20 cellular contexts compared by ENCODE assay signal in the genomic region with DNA sequence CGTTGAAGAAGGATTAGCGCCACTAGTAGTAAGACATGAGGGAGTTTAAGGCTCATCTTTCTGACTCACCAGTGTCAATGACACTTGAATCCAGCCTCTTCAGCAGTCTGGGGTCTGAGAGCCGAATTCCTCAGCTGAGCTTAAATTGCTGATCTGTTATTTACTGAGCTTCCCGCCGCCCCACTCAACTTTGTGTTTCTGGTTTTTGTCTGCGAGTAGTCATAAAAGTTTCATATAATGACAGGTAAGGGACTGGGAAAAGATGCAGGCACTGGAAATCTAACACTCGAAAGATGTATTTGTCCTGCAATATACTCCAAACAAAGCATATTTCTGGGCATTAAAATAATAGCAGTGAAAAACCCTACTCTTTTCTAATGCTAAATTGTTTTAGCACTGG. TPM values are rescaled to one million over a fixed set of nuclear protein-coding genes. Genes with fewer than 3 reads are reported as not detected.
"Had no signal": no experiment of that assay in that cellular context is flagged by ENCODE, and none has a peak within 500 bp of the region (broad histone marks: within the 10 kb centered on the region; RNA-seq: fewer than 3 reads in every experiment).

No MANE protein-coding gene starts in this region.

- ATAC-seq: activated CD8-positive, alpha-beta memory T cell treated with anti-CD3 and anti-CD28 coated beads, Interleukin-2, amount 10 ng/mL, durations not matched to agents 7 days and 5 days; left ventricle myocardium superior had no signal

- H3K27me3 ChIP-seq: esophagus squamous epithelium, ovary, testis had no signal

- H3K9me3 ChIP-seq: esophagus squamous epithelium, ovary, testis had no signal

- DNase-seq: activated CD4-positive, alpha-beta T cell treated with anti-CD3 and anti-CD28 coated beads for 1 hour; activated CD4-positive, alpha-beta T cell treated with anti-CD3 and anti-CD28 coated beads, Interleukin-2, amount 50 U/mL, for 48 hours; activated CD8-positive, alpha-beta memory T cell treated with anti-CD3 and anti-CD28 coated beads, Interleukin-2, amount 10 ng/mL, durations not matched to agents 7 days and 5 days; activated gamma-delta T cell; activated naive CD8-positive, alpha-beta T cell treated with anti-CD3 and anti-CD28 coated beads for 36 hours; activated T-cell treated with anti-CD3 and anti-CD28 coated beads, Interleukin-2, amount 50 U/mL, for 48 hours; anterior cingulate cortex; dorsolateral prefrontal cortex; esophagus squamous epithelium; foreskin melanocyte; head of caudate nucleus; kidney; left ventricle myocardium superior; mesenchymal stem cell; ovary; stimulated activated CD4-positive, alpha-beta T cell treated with anti-CD3 and anti-CD28 coated beads, Interleukin-15, amount 100 ng/mL, for 24 hours; stimulated activated CD4-positive, alpha-beta T cell treated with anti-CD3 and anti-CD28 coated beads, Interleukin-4, amount 100 ng/mL, for 24 hours; testis had no signal

- H3K4me1 ChIP-seq: esophagus squamous epithelium, testis had no signal

- H3K27ac ChIP-seq: dorsolateral prefrontal cortex, esophagus squamous epithelium, ovary, testis had no signal

- FAIRE-seq: endometrium, kidney had no signal

- H3K4me3 ChIP-seq: dorsolateral prefrontal cortex, esophagus squamous epithelium, ovary, testis had no signal

- H3K36me3 ChIP-seq: esophagus squamous epithelium, ovary had no signal

RNA-seq across cellular contexts. Expression of gene RELN, which starts 51.2 kb away (rescaled TPM):
- total RNA-seq: activated CD8-positive, alpha-beta memory T cell treated with anti-CD3 and anti-CD28 coated beads, Interleukin-2, amount 10 ng/mL, durations not matched to agents 7 days and 5 days; activated naive CD8-positive, alpha-beta T cell treated with anti-CD3 and anti-CD28 coated beads for 36 hours; chondrocyte had no signal
